Comparison of ENCODE assay signal across 1 cellular context in the genomic region with DNA sequence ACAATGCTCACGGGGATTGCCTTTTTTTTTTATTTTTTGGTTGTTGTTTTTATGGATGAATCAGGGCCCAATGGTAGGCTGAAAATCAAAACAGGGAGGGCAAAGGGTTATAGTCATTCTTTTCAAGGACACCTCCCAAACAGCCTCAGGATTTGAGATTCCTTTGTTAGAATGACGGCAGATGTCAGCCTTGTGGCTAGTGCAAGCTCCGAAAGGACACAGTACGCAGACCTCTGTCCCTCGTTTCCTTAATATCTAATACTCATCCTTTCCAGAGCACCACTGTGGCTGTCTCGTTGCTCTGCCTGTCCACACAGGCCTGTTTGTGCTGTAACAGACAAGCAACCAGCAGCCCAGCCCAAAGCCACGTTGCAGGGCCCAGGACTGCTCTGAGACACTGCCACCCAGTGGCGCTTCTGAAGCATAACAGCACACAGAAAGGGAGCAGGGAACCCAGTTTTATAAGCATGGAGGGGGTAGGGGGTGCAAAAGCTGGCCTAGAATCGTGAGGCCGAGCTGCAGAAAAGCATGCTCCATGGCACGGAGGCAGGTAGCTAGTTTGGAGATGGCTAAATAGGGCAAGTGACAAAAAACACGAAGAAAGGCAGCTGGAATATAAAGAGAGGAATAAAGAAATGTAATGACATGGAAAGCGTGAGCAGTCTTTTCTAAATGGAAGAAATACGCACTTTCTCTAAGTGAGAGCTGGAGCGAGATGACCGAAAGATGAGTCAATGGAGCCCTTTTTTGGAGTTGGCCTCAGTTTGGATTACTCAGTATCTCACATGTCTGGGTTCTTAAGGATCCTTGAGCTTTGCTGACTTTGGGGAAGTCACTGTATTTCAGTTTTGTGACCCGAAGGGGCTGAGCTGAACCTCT.
TF ChIP-seq lines count a peak whose summit lies in the region.

No MANE protein-coding gene starts in this region.

TF ChIP-seq in neural cell, 6 proteins besides CTCF, POLR2A, EP300 and RAD21:
- TF ChIP-seq REST (IDR thresholded peaks at IDR 0.05; ENCODE audit: borderline replicate concordance) (no peak), POLR2AphosphoS5 (IDR thresholded peaks at IDR 0.05) (peak; percentile 58), EZH2 (IDR thresholded peaks at IDR 0.05; ENCODE audit: borderline replicate concordance, insufficient read depth, low read length, poor library complexity, severe bottlenecking) (no peak), SMC3 (conservative IDR thresholded peaks at IDR 0.05; ENCODE audit: poor library complexity) (peak; percentile 97), MXI1 (conservative IDR thresholded peaks at IDR 0.05; ENCODE audit: poor library complexity, severe bottlenecking) (peak; percentile 57), TAF1 (IDR thresholded peaks at IDR 0.05; ENCODE audit: low read depth) (peak; percentile 57)
TF ChIP-seq in neural cell: peak in this region for 4.
